23 cellular contexts compared by ENCODE assay signal in genomic region chr6:112275365-112275764, GRCh38. TPM values are rescaled to one million over a fixed set of nuclear protein-coding genes. Genes with fewer than 3 reads are reported as not detected.
"Had no signal": no experiment of that assay in that cellular context is flagged by ENCODE, and none has a peak within 500 bp of the region (broad histone marks: within the 10 kb centered on the region; RNA-seq: fewer than 3 reads in every experiment).

No MANE protein-coding gene starts in this region.

- FAIRE-seq: K562, RCC 7860 had no signal

- H3K27me3 ChIP-seq: SJSA1 had no signal

- H3K36me3 ChIP-seq: SJSA1 had no signal

- H3K4me1 Mint-ChIP-seq: IgD-negative memory B cell had no signal

- H3K9me3 Mint-ChIP-seq: IgD-negative memory B cell had no signal

- H3K4me3 Mint-ChIP-seq: IgD-negative memory B cell had no signal

- H3K4me2 ChIP-seq: KMS-11 had no signal

- H3K27ac Mint-ChIP-seq: IgD-negative memory B cell had no signal

- H3K9me3 ChIP-seq: SJSA1 had no signal

- DNase-seq: Kasumi-1, MM.1S, NCI-H1092 treated with DMSO at 0.1 percent for 48 hours, NCI-H1436, NCI-H187, NCI-H2029, NCI-H2081 treated with DMSO at 0.1 percent for 48 hours, NCI-H2171, NCI-H226, NCI-H446, NCI-H510A, NCI-H524 treated with DMSO at 0.1 percent for 48 hours, NCI-H69, NCI-H774, Right ventricle myocardium superior, RPMI8226, SIG-M5 had no signal

- H3K9ac ChIP-seq: KMS-11 had no signal

- H3K4me3 ChIP-seq: K562, SJSA1, SK-N-MC had no signal

- H3K27ac ChIP-seq: KMS-11, SJSA1, SK-N-MC had no signal

- ATAC-seq: K562 had no signal

RNA-seq across cellular contexts. Expression of gene LAMA4, which starts 21.0 kb away (rescaled TPM):
- polyA plus RNA-seq: IgD-negative memory B cell had no signal
